19 cellular contexts compared by ENCODE assay signal in genomic region chr3:187685948-187686347, GRCh38. TPM values are rescaled to one million over a fixed set of nuclear protein-coding genes. Genes with fewer than 3 reads are reported as not detected.
DNase-seq lines count a peak whose midpoint lies in the region; ATAC-seq and TF ChIP-seq lines count a peak whose summit lies in the region.
"Had no signal": no experiment of that assay in that cellular context is flagged by ENCODE, and none has a peak within 500 bp of the region (broad histone marks: within the 10 kb centered on the region; RNA-seq: fewer than 3 reads in every experiment).

No MANE protein-coding gene starts in this region.

- TF ChIP-seq POLR2A in esophagus muscularis mucosa (IDR thresholded peaks at IDR 0.05; ENCODE audit: low read depth): no peak

- H3K4me1 Mint-ChIP-seq in activated CD8-positive, alpha-beta T cell treated with anti-CD3 and anti-CD28 coated beads for 36 hours (ENCODE audit: low read depth): peaks cover 7% of the 10 kb centered on the region
- H3K4me1 Mint-ChIP-seq: B cell; CD4-positive, CD25-positive, alpha-beta regulatory T cell had no signal

- H3K27ac Mint-ChIP-seq in activated CD8-positive, alpha-beta T cell treated with anti-CD3 and anti-CD28 coated beads for 36 hours: no peak overlapping the region
- H3K27ac Mint-ChIP-seq: B cell; CD4-positive, CD25-positive, alpha-beta regulatory T cell; CD8-positive, alpha-beta T cell had no signal

- peaks cover 16% of the 10 kb centered on the region; the same call in 1 of the 2 replicates for H3K9me3 ChIP-seq in OCI-LY7 (ENCODE audit: low read length)
- peaks cover 0 to 12% (median 11%) of the 10 kb centered on the region in 4 donors for H3K9me3 ChIP-seq in esophagus muscularis mucosa
- H3K9me3 ChIP-seq: HAP-1 had no signal

- H3K27me3 Mint-ChIP-seq in activated CD8-positive, alpha-beta T cell treated with anti-CD3 and anti-CD28 coated beads for 36 hours: peaks cover 16% of the 10 kb centered on the region

- 94% methylated on average over 7 of the region's 7 CpGs for WGBS in esophagus muscularis mucosa

- TF ChIP-seq CTCF in OCI-LY7 (conservative IDR thresholded peaks at IDR 0.05; ENCODE audit: low read length): no peak
- no peak for TF ChIP-seq CTCF in esophagus muscularis mucosa (IDR thresholded peaks at IDR 0.05)
- TF ChIP-seq CTCF in activated CD8-positive, alpha-beta T cell treated with anti-CD3 and anti-CD28 coated beads for 36 hours (IDR thresholded peaks at IDR 0.05): no peak

- POLR2A ChIA-PET in OCI-LY7 (lab: Charles Lee): interaction anchor here (0.6 kb wide), 1 partner anchor 430 kb away, joined by 3 read pairs; no protein-coding TSS in a partner anchor
- POLR2A ChIA-PET in activated CD8-positive, alpha-beta T cell treated with anti-CD3 and anti-CD28 coated beads for 36 hours (lab: Charles Lee): no interaction called here

- H3K4me1 ChIP-seq in OCI-LY7 (ENCODE audit: insufficient read depth, low read length, poor library complexity, severe bottlenecking) (no peaks in the 10 kb centered on the region), esophagus muscularis mucosa (no peaks in the 10 kb centered on the region)
- H3K4me1 ChIP-seq: BLaER1, Caco-2, HAP-1 had no signal

- TF ChIP-seq EP300 in esophagus muscularis mucosa (IDR thresholded peaks at IDR 0.05): no peak

- no peaks in the 10 kb centered on the region for H4K20me1 ChIP-seq in OCI-LY7 (ENCODE audit: insufficient read depth, low read length)
- H4K20me1 ChIP-seq: BLaER1 had no signal

- no peak overlapping the region for H2AFZ ChIP-seq in OCI-LY7 (ENCODE audit: low read length)

- H3K36me3 ChIP-seq in OCI-LY7 (ENCODE audit: insufficient read depth, low read length): no peaks in the 10 kb centered on the region
- H3K36me3 ChIP-seq in esophagus muscularis mucosa: no peaks in the 10 kb centered on the region
- H3K36me3 ChIP-seq: BLaER1, HAP-1 had no signal

- H3K79me2 ChIP-seq in OCI-LY7 (ENCODE audit: insufficient read depth, low read depth, low read length): no peaks in the 10 kb centered on the region

- peak; percentile 10 for DNase-seq in ELF-1 (ENCODE audit: low read depth, low spot score)
- peak; percentile 7 for DNase-seq in OCI-LY7 (ENCODE audit: low spot score)
- DNase-seq in esophagus muscularis mucosa (ENCODE audit: extremely low spot score): peak; percentile 45
- no peak for DNase-seq in activated CD8-positive, alpha-beta T cell treated with anti-CD3 and anti-CD28 coated beads for 36 hours
- DNase-seq in NCI-H2196 treated with DMSO at 0.1 percent for 48 hours (lab: John Stamatoyannopoulos, UW; ENCODE audit: unreplicated experiment): no peak
- no peak for DNase-seq in posterior vena cava (ENCODE audit: low spot score)
- DNase-seq: Caco-2; CD4-positive, CD25-positive, alpha-beta regulatory T cell; CD8-positive, alpha-beta T cell; DMS79; EL; GF-D8; GOT3 had no signal

- H3K4me3 ChIP-seq in OCI-LY7 (ENCODE audit: low read depth, low read length, poor library complexity, severe bottlenecking): no peak overlapping the region
- no peak overlapping the region for H3K4me3 ChIP-seq in esophagus muscularis mucosa
- H3K4me3 ChIP-seq: BLaER1, HAP-1 had no signal

- ATAC-seq in activated CD8-positive, alpha-beta T cell treated with anti-CD3 and anti-CD28 coated beads for 36 hours: no peak
- ATAC-seq: CD8-positive, alpha-beta T cell had no signal

- no peak overlapping the region for H3K4me3 Mint-ChIP-seq in activated CD8-positive, alpha-beta T cell treated with anti-CD3 and anti-CD28 coated beads for 36 hours
- H3K4me3 Mint-ChIP-seq: B cell; CD4-positive, CD25-positive, alpha-beta regulatory T cell; CD8-positive, alpha-beta T cell had no signal

- CTCF ChIA-PET in OCI-LY7 (lab: Charles Lee; ENCODE audit: unreplicated experiment): no interaction called here
- CTCF ChIA-PET in activated CD8-positive, alpha-beta T cell treated with anti-CD3 and anti-CD28 coated beads for 36 hours (lab: Charles Lee): interaction anchor here (11.5 kb wide), 1 partner anchor 365 kb away, joined by 372 read pairs; no protein-coding TSS in a partner anchor

- no peak overlapping the region for H3K27ac ChIP-seq in OCI-LY7 (ENCODE audit: low read depth, low read length, poor library complexity, severe bottlenecking)
- H3K27ac ChIP-seq in esophagus muscularis mucosa (replicated peaks in 1 of 4): no peak overlapping the region
- H3K27ac ChIP-seq: 22Rv1, BLaER1, C4-2B had no signal

- no TSS peak for BruUV-seq in OCI-LY7 (replicated peaks; lab: Mats Ljungman, UMichigan)

- peaks cover 0 to 8% (median 0%) of the 10 kb centered on the region in 4 donors for H3K27me3 ChIP-seq in esophagus muscularis mucosa
- H3K27me3 ChIP-seq: BLaER1 had no signal

- no peaks in the 10 kb centered on the region for H3K36me3 Mint-ChIP-seq in activated CD8-positive, alpha-beta T cell treated with anti-CD3 and anti-CD28 coated beads for 36 hours (ENCODE audit: low read depth)
- H3K36me3 Mint-ChIP-seq: CD4-positive, CD25-positive, alpha-beta regulatory T cell; CD8-positive, alpha-beta T cell had no signal

- H3K4me2 ChIP-seq in OCI-LY7 (ENCODE audit: low read length): no peak overlapping the region
- H3K4me2 ChIP-seq: BLaER1 had no signal

- H3K9me3 Mint-ChIP-seq in activated CD8-positive, alpha-beta T cell treated with anti-CD3 and anti-CD28 coated beads for 36 hours: peaks cover 12% of the 10 kb centered on the region

- H3K9me2 ChIP-seq in OCI-LY7 (ENCODE audit: insufficient read depth, low read length): no peaks in the 10 kb centered on the region

- intact Hi-C loops in OCI-LY7 (cut with micrococcal nuclease; ENCODE audit: unreplicated experiment) (no loop called here), esophagus muscularis mucosa (cut with DNase I) (no loop called here), posterior vena cava (cut with DNase I) (no loop called here)
- intact Hi-C loops in activated CD8-positive, alpha-beta T cell treated with anti-CD3 and anti-CD28 coated beads for 36 hours (cut with micrococcal nuclease): no loop called here

RNA-seq across cellular contexts. Expression of gene SST, which starts 15.8 kb away (rescaled TPM):
- not detected in 2 replicates for total RNA-seq in OCI-LY7 (2014; rRNA removed; shearing (Covaris generic))
- not detected in 2 replicates for total RNA-seq in OCI-LY7 (2022)
- 1 to 10 TPM in 2 of 4 donors, not detected in 2; 1.8 to 2.0 TPM for total RNA-seq in esophagus muscularis mucosa
- total RNA-seq in activated CD8-positive, alpha-beta T cell treated with anti-CD3 and anti-CD28 coated beads for 36 hours: not detected
- not detected for total RNA-seq in posterior vena cava
- total RNA-seq: B cell; Caco-2; CD4-positive, CD25-positive, alpha-beta regulatory T cell; CD8-positive, alpha-beta T cell; G401 had no signal

RNA-seq across cellular contexts. Expression of gene RTP2, which starts 16.4 kb away (rescaled TPM):
- total RNA-seq in OCI-LY7 (2014; rRNA removed; shearing (Covaris generic)): not detected in 2 replicates
- not detected in 2 replicates for total RNA-seq in OCI-LY7 (2022)
- total RNA-seq in esophagus muscularis mucosa: not detected
- total RNA-seq in activated CD8-positive, alpha-beta T cell treated with anti-CD3 and anti-CD28 coated beads for 36 hours: not detected
- not detected for total RNA-seq in posterior vena cava
- total RNA-seq: B cell; Caco-2; CD4-positive, CD25-positive, alpha-beta regulatory T cell; CD8-positive, alpha-beta T cell; G401 had no signal

RNA-seq across cellular contexts. Expression of gene BCL6, which starts 59.3 kb away (rescaled TPM):
- total RNA-seq in OCI-LY7 (2014; rRNA removed; shearing (Covaris generic)): 62.4 and 65.6 TPM in 2 replicates
- total RNA-seq in OCI-LY7 (2022) (251 and 256 TPM in 2 replicates), esophagus muscularis mucosa (100 to 1,000 TPM in 3 of 4 donors, 10 to 100 TPM in 1; 86.0 to 161 (median 111) TPM), posterior vena cava (100 to 1,000 TPM in 1 of 2 donors, 10 to 100 TPM in 1; 87.7 to 143 TPM)
- total RNA-seq in activated CD8-positive, alpha-beta T cell treated with anti-CD3 and anti-CD28 coated beads for 36 hours: 10 to 100 TPM; 13.7 to 14.0 TPM

Comparison
In these comparisons a context has a peak if more than half of its experiments do, and no peak if none do; other contexts are left out.
1. DNase-seq: peak in ELF-1 (single experiment), OCI-LY7 (single experiment) and esophagus muscularis mucosa (single experiment); none in activated CD8-positive, alpha-beta T cell treated with anti-CD3 and anti-CD28 coated beads for 36 hours (single experiment), NCI-H2196 treated with DMSO at 0.1 percent for 48 hours (single experiment) and posterior vena cava (single experiment).
2. RNA of gene BCL6, which starts 59.3 kb away (total RNA-seq): 62.4 to 256 TPM in OCI-LY7, 87.7 to 143 TPM in posterior vena cava and 86.0 to 161 TPM in esophagus muscularis mucosa; 13.7 to 14.0 TPM in activated CD8-positive, alpha-beta T cell treated with anti-CD3 and anti-CD28 coated beads for 36 hours; every median in the first group is over 4 times any median in the second.